ENCODE assay signal across 1 cellular context in genomic region chr17:70661342-70662222, GRCh38.
A peak's percentile ranks its signal among the peaks of the same experiment; 100 is the strongest.
TF ChIP-seq lines count a peak whose summit lies in the region.

No MANE protein-coding gene starts in this region.

TF ChIP-seq in HEK293, 187 proteins besides CTCF, POLR2A, EP300 and RAD21 (continued from another document and continues in another):
- 0 out of 2 replicates have a peak, but pooled peaks have one; percentile 22 for TF ChIP-seq SCRT1 (tag by site-specific recombination; IDR thresholded peaks at IDR 0.05; ENCODE audit: borderline replicate concordance)
- TF ChIP-seq PRDM10 (tag by site-specific recombination; IDR thresholded peaks at IDR 0.05), result peak; percentile 69
- TF ChIP-seq HOXA7 (CRISPR knock-in tag; IDR thresholded peaks at IDR 0.05; ENCODE audit: borderline replicate concordance), result no peak
- TF ChIP-seq ZNF10 (tag by site-specific recombination; IDR thresholded peaks at IDR 0.05), result no peak
- TF ChIP-seq ZNF529 (tag by site-specific recombination; IDR thresholded peaks at IDR 0.05; ENCODE audit: insufficient replicate concordance), result no peak
- TF ChIP-seq GFI1B (tag by site-specific recombination; IDR thresholded peaks at IDR 0.05), result peak; percentile 76; the same call in 1 of the 2 replicates
- 0 out of 2 replicates have a peak, but pooled peaks have one; percentile 61 for TF ChIP-seq ZNF391 (tag by site-specific recombination; IDR thresholded peaks at IDR 0.05; ENCODE audit: borderline replicate concordance, low read depth)
- TF ChIP-seq ZIC2 (tag by site-specific recombination; IDR thresholded peaks at IDR 0.05), result no peak
- no peak for TF ChIP-seq ZNF777 (tag by site-specific recombination; IDR thresholded peaks at IDR 0.05; ENCODE audit: borderline replicate concordance)
- TF ChIP-seq, protein P1, sequence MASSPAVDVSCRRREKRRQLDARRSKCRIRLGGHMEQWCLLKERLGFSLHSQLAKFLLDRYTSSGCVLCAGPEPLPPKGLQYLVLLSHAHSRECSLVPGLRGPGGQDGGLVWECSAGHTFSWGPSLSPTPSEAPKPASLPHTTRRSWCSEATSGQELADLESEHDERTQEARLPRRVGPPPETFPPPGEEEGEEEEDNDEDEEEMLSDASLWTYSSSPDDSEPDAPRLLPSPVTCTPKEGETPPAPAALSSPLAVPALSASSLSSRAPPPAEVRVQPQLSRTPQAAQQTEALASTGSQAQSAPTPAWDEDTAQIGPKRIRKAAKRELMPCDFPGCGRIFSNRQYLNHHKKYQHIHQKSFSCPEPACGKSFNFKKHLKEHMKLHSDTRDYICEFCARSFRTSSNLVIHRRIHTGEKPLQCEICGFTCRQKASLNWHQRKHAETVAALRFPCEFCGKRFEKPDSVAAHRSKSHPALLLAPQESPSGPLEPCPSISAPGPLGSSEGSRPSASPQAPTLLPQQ (tag by site-specific recombination; IDR thresholded peaks at IDR 0.05), result no peak
- TF ChIP-seq ZNF600 (tag by site-specific recombination; IDR thresholded peaks at IDR 0.05), result peak; percentile 66
- TF ChIP-seq, protein P2, sequence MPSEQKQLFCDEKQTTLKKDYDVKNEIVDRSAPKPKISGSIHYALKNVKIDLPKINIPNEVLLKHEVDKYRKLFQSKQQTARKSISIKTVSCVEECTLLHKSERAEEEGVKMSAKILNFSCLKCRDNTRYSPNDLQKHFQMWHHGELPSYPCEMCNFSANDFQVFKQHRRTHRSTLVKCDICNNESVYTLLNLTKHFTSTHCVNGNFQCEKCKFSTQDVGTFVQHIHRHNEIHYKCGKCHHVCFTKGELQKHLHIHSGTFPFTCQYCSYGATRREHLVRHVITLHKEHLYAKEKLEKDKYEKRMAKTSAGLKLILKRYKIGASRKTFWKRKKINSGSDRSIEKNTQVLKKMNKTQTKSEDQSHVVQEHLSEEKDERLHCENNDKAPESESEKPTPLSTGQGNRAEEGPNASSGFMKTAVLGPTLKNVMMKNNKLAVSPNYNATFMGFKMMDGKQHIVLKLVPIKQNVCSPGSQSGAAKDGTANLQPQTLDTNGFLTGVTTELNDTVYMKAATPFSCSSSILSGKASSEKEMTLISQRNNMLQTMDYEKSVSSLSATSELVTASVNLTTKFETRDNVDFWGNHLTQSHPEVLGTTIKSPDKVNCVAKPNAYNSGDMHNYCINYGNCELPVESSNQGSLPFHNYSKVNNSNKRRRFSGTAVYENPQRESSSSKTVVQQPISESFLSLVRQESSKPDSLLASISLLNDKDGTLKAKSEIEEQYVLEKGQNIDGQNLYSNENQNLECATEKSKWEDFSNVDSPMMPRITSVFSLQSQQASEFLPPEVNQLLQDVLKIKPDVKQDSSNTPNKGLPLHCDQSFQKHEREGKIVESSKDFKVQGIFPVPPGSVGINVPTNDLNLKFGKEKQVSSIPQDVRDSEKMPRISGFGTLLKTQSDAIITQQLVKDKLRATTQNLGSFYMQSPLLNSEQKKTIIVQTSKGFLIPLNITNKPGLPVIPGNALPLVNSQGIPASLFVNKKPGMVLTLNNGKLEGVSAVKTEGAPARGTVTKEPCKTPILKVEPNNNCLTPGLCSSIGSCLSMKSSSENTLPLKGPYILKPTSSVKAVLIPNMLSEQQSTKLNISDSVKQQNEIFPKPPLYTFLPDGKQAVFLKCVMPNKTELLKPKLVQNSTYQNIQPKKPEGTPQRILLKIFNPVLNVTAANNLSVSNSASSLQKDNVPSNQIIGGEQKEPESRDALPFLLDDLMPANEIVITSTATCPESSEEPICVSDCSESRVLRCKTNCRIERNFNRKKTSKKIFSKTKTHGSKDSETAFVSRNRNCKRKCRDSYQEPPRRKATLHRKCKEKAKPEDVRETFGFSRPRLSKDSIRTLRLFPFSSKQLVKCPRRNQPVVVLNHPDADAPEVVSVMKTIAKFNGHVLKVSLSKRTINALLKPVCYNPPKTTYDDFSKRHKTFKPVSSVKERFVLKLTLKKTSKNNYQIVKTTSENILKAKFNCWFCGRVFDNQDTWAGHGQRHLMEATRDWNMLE (tag by site-specific recombination; conservative IDR thresholded peaks at IDR 0.05; ENCODE audit: low read depth), result no peak; the same call in 1 of the 2 replicates
- TF ChIP-seq ZNF184 (tag by site-specific recombination; IDR thresholded peaks at IDR 0.05), result 0 out of 2 replicates have a peak, but pooled peaks have one; percentile 48
- TF ChIP-seq KLF17 (tag by site-specific recombination; IDR thresholded peaks at IDR 0.05), result no peak; the same call in none of the 2 replicates
- TF ChIP-seq MEIS1 (CRISPR knock-in tag; IDR thresholded peaks at IDR 0.05; ENCODE audit: borderline replicate concordance), result no peak
- TF ChIP-seq ZNF488 (tag by site-specific recombination; IDR thresholded peaks at IDR 0.05), result no peak
- peak; percentile 88 for TF ChIP-seq ZBTB8A (tag by site-specific recombination; IDR thresholded peaks at IDR 0.05)
- TF ChIP-seq ZNF701 (tag by site-specific recombination; IDR thresholded peaks at IDR 0.05), result no peak
- TF ChIP-seq, protein P3, sequence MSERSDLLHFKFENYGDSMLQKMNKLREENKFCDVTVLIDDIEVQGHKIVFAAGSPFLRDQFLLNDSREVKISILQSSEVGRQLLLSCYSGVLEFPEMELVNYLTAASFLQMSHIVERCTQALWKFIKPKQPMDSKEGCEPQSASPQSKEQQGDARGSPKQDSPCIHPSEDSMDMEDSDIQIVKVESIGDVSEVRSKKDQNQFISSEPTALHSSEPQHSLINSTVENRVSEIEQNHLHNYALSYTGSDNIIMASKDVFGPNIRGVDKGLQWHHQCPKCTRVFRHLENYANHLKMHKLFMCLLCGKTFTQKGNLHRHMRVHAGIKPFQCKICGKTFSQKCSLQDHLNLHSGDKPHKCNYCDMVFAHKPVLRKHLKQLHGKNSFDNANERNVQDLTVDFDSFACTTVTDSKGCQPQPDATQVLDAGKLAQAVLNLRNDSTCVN (tag by site-specific recombination; optimal IDR thresholded peaks at IDR 0.05), result no peak
- TF ChIP-seq ZNF335 (tag by site-specific recombination; conservative IDR thresholded peaks at IDR 0.05), result 0 out of 2 replicates have a peak, but pooled peaks have one; percentile 25
- TF ChIP-seq ZSCAN4 (tag by site-specific recombination; IDR thresholded peaks at IDR 0.05), result 0 out of 2 replicates have a peak, but pooled peaks have one; percentile 8
- peak; percentile 94 for TF ChIP-seq GLI2 (tag by site-specific recombination; IDR thresholded peaks at IDR 0.05; ENCODE audit: borderline replicate concordance, low read depth)
- no peak for TF ChIP-seq ZNF132 (tag by site-specific recombination; IDR thresholded peaks at IDR 0.05; ENCODE audit: borderline replicate concordance)
- peak; percentile 90 for TF ChIP-seq ZEB2 (tag by site-specific recombination; IDR thresholded peaks at IDR 0.05)
- peak; percentile 46 for TF ChIP-seq ZBTB17 (tag by site-specific recombination; IDR thresholded peaks at IDR 0.05)
- TF ChIP-seq ZNF548 (tag by site-specific recombination; IDR thresholded peaks at IDR 0.05), result no peak
- TF ChIP-seq ZNF621 (tag by site-specific recombination; IDR thresholded peaks at IDR 0.05), result no peak
- TF ChIP-seq ZNF138 (tag by site-specific recombination; IDR thresholded peaks at IDR 0.05; ENCODE audit: borderline replicate concordance), result no peak
- TF ChIP-seq ZNF214 (tag by site-specific recombination; IDR thresholded peaks at IDR 0.05; ENCODE audit: borderline replicate concordance), result no peak
- peak; percentile 89 for TF ChIP-seq GLIS1 (tag by site-specific recombination; IDR thresholded peaks at IDR 0.05)
- TF ChIP-seq ZNF280D (tag by site-specific recombination; IDR thresholded peaks at IDR 0.05), result no peak
- TF ChIP-seq ELK4 (IDR thresholded peaks at IDR 0.05; ENCODE audit: borderline replicate concordance, low read depth, low read length), result no peak
- TF ChIP-seq ZBTB49 (tag by site-specific recombination; IDR thresholded peaks at IDR 0.05; ENCODE audit: low read depth), result no peak
- no peak for TF ChIP-seq EGR2 (tag by site-specific recombination; IDR thresholded peaks at IDR 0.05; ENCODE audit: low read depth)
- peak; percentile 58 for TF ChIP-seq YY1 (tag by site-specific recombination; IDR thresholded peaks at IDR 0.05)
